Comparison of ENCODE assay signal across 1 cellular context in the genomic region with DNA sequence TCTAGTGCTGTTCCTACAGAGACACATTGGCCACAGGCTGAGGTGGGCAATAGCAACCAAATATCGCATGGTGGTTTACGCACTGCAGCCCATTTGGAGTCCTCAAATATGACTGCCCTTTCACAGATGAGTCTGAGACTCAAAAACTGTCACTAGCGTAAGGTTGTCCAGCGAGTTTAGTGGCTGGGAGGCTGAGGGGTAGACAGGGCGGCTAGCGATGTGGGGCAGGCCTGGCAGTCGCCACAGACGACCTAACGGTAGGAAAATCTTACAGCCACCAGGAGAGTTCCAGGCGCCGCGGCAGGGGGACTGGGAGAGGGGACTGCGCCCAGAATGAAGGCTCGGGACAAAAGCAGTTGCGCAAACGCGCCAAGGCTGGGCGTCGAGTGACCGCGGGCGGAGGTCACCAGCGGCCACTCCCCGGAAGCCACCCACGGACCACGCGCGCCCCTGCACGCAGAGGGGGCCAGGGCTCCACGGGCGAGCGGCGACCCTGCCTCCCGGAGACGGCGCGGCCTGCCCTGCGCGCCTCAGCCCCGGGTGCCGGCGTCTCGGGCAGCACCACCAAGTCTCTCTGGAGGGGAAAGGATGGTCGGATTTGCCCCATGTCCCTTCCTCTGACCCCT.
TF ChIP-seq lines count a peak whose summit lies in the region.

No MANE protein-coding gene starts in this region.

TF ChIP-seq in K562, 482 proteins besides CTCF, POLR2A, EP300 and RAD21 (continued from another document and continues in another):
- TF ChIP-seq, protein P1, sequence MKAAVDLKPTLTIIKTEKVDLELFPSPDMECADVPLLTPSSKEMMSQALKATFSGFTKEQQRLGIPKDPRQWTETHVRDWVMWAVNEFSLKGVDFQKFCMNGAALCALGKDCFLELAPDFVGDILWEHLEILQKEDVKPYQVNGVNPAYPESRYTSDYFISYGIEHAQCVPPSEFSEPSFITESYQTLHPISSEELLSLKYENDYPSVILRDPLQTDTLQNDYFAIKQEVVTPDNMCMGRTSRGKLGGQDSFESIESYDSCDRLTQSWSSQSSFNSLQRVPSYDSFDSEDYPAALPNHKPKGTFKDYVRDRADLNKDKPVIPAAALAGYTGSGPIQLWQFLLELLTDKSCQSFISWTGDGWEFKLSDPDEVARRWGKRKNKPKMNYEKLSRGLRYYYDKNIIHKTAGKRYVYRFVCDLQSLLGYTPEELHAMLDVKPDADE (conservative IDR thresholded peaks at IDR 0.05; ENCODE audit: control insufficient read depth, low read depth, low read length): no peak
- TF ChIP-seq, protein P2, sequence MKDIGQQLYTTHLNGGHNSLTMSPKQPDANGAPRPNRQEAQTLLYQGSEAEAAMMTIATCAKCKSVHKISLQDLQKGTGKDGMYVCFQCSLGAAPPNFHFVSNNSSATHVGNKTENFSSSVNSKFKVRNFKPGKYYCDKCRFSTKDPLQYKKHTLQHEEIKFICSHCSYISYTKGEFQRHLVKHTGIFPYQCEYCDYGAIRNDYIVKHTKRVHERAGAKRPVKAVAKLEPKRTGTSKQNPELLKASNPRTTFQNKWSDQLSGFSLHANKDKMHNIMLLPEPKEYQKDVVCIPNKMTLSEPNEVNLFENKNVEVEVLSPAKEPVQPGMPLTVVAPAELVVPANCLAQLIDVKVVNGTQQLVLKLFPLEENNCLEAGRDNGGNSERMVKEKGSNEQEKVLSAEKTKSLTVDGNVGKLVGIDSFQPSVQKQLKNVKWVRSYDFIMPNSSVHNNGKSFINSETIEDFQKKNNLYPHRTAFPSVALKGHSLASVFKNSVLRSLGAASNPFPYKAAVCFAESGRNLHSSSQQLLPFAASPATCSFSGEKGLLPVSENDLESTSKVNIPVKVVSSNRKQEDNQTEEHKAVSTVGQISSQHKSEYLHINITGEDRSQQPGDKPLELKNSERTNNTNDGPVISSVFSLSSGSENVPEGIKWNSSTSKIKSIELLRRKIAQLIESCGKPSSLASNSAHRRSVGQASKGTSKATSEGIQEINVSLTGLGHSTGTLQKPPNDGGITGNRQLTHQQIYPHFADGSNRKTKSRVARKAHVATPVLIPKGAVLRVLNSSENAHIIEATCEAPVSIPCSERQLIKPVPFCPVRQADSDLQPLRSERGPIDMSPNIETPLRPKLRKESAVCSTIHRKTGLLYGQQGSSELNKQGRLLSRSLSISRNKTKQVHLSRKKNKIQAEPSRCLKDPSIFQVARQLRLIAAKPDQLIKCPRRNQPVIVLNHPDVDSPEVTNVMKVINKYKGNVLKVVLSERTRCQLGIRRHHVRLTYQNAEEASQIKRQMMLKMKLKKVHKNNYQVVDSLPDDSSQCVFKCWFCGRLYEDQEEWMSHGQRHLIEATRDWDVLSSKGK (CRISPR knock-in tag; IDR thresholded peaks at IDR 0.05): no peak
- TF ChIP-seq ZNF212 (CRISPR knock-in tag; IDR thresholded peaks at IDR 0.05) (no peak), CHD1 (IDR thresholded peaks at IDR 0.05; ENCODE audit: low read length) (peak; percentile 47), SAFB2 (IDR thresholded peaks at IDR 0.05; ENCODE audit: borderline replicate concordance, low read depth, low read length, severe bottlenecking) (no peak), JUNB (CRISPR knock-in tag; conservative IDR thresholded peaks at IDR 0.05) (no peak), TEAD2 (tag; IDR thresholded peaks at IDR 0.05) (no peak), EP400 (IDR thresholded peaks at IDR 0.05) (no peak), RBM17 (IDR thresholded peaks at IDR 0.05; ENCODE audit: borderline replicate concordance, low read depth, low read length) (no peak), KHSRP (IDR thresholded peaks at IDR 0.05) (no peak), ATF7 (IDR thresholded peaks at IDR 0.05) (no peak), HCFC1 (IDR thresholded peaks at IDR 0.05; ENCODE audit: low read depth, low read length) (no peak), PHB2 (IDR thresholded peaks at IDR 0.05; ENCODE audit: low read depth) (no peak), ZNF76 (CRISPR knock-in tag; IDR thresholded peaks at IDR 0.05; ENCODE audit: borderline replicate concordance) (no peak), MAFG (tag; conservative IDR thresholded peaks at IDR 0.05) (no peak), CSDE1 (IDR thresholded peaks at IDR 0.05) (no peak), STAT5B (CRISPR knock-in tag; IDR thresholded peaks at IDR 0.05) (no peak), POLR2AphosphoS5 (IDR thresholded peaks at IDR 0.05; ENCODE audit: control insufficient read depth, insufficient read depth, low read depth, low read length) (0 out of 2 replicates have a peak, but pooled peaks have one; percentile 11), NEUROD1 (IDR thresholded peaks at IDR 0.05; ENCODE audit: borderline replicate concordance, low read depth, low read length, partially characterized antibody) (no peak), TARDBP (IDR thresholded peaks at IDR 0.05) (no peak), HDAC3 (IDR thresholded peaks at IDR 0.05; ENCODE audit: borderline replicate concordance, partially characterized antibody) (no peak), TSC22D4 (tag; IDR thresholded peaks at IDR 0.05) (no peak), RBM22 (IDR thresholded peaks at IDR 0.05; ENCODE audit: low read depth, low read length, poor library complexity, severe bottlenecking) (no peak), RBM14 (IDR thresholded peaks at IDR 0.05; ENCODE audit: borderline replicate concordance, insufficient read depth, low read depth, low read length) (no peak), ZFP30 (CRISPR knock-in tag; IDR thresholded peaks at IDR 0.05; ENCODE audit: borderline replicate concordance) (no peak), THRAP3 (IDR thresholded peaks at IDR 0.05; ENCODE audit: borderline replicate concordance) (no peak), MCM5 (IDR thresholded peaks at IDR 0.05; ENCODE audit: low read depth) (no peak), FIP1L1 (IDR thresholded peaks at IDR 0.05; ENCODE audit: low read depth, low read length, poor library complexity, severe bottlenecking) (no peak), ZNF239 (CRISPR knock-in tag; IDR thresholded peaks at IDR 0.05) (no peak; the same call in 1 of the 2 replicates), CEBPG (CRISPR knock-in tag; IDR thresholded peaks at IDR 0.05) (peak; percentile 91), CEBPG (tag; conservative IDR thresholded peaks at IDR 0.05 in 1 of 2, IDR thresholded peaks at IDR 0.05 in 1 of 2) (peak; percentile 92 to 97), HDGF (IDR thresholded peaks at IDR 0.05) (no peak), ZNF77 (CRISPR knock-in tag; IDR thresholded peaks at IDR 0.05) (no peak)
- TF ChIP-seq, protein P3, sequence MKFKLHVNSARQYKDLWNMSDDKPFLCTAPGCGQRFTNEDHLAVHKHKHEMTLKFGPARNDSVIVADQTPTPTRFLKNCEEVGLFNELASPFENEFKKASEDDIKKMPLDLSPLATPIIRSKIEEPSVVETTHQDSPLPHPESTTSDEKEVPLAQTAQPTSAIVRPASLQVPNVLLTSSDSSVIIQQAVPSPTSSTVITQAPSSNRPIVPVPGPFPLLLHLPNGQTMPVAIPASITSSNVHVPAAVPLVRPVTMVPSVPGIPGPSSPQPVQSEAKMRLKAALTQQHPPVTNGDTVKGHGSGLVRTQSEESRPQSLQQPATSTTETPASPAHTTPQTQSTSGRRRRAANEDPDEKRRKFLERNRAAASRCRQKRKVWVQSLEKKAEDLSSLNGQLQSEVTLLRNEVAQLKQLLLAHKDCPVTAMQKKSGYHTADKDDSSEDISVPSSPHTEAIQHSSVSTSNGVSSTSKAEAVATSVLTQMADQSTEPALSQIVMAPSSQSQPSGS (CRISPR knock-in tag; IDR thresholded peaks at IDR 0.05): no peak
- TF ChIP-seq, protein P4, sequence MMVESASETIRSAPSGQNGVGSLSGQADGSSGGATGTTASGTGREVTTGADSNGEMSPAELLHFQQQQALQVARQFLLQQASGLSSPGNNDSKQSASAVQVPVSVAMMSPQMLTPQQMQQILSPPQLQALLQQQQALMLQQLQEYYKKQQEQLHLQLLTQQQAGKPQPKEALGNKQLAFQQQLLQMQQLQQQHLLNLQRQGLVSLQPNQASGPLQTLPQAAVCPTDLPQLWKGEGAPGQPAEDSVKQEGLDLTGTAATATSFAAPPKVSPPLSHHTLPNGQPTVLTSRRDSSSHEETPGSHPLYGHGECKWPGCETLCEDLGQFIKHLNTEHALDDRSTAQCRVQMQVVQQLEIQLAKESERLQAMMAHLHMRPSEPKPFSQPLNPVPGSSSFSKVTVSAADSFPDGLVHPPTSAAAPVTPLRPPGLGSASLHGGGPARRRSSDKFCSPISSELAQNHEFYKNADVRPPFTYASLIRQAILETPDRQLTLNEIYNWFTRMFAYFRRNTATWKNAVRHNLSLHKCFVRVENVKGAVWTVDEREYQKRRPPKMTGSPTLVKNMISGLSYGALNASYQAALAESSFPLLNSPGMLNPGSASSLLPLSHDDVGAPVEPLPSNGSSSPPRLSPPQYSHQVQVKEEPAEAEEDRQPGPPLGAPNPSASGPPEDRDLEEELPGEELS (CRISPR knock-in tag; IDR thresholded peaks at IDR 0.05; ENCODE audit: borderline replicate concordance): no peak
- TF ChIP-seq, protein P5, sequence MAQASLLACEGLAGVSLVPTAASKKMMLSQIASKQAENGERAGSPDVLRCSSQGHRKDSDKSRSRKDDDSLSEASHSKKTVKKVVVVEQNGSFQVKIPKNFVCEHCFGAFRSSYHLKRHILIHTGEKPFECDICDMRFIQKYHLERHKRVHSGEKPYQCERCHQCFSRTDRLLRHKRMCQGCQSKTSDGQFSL (CRISPR knock-in tag; IDR thresholded peaks at IDR 0.05): no peak
- TF ChIP-seq, protein P5 (tag; IDR thresholded peaks at IDR 0.05): no peak; a peak in 1 of 4 replicates
- TF ChIP-seq, protein P6, sequence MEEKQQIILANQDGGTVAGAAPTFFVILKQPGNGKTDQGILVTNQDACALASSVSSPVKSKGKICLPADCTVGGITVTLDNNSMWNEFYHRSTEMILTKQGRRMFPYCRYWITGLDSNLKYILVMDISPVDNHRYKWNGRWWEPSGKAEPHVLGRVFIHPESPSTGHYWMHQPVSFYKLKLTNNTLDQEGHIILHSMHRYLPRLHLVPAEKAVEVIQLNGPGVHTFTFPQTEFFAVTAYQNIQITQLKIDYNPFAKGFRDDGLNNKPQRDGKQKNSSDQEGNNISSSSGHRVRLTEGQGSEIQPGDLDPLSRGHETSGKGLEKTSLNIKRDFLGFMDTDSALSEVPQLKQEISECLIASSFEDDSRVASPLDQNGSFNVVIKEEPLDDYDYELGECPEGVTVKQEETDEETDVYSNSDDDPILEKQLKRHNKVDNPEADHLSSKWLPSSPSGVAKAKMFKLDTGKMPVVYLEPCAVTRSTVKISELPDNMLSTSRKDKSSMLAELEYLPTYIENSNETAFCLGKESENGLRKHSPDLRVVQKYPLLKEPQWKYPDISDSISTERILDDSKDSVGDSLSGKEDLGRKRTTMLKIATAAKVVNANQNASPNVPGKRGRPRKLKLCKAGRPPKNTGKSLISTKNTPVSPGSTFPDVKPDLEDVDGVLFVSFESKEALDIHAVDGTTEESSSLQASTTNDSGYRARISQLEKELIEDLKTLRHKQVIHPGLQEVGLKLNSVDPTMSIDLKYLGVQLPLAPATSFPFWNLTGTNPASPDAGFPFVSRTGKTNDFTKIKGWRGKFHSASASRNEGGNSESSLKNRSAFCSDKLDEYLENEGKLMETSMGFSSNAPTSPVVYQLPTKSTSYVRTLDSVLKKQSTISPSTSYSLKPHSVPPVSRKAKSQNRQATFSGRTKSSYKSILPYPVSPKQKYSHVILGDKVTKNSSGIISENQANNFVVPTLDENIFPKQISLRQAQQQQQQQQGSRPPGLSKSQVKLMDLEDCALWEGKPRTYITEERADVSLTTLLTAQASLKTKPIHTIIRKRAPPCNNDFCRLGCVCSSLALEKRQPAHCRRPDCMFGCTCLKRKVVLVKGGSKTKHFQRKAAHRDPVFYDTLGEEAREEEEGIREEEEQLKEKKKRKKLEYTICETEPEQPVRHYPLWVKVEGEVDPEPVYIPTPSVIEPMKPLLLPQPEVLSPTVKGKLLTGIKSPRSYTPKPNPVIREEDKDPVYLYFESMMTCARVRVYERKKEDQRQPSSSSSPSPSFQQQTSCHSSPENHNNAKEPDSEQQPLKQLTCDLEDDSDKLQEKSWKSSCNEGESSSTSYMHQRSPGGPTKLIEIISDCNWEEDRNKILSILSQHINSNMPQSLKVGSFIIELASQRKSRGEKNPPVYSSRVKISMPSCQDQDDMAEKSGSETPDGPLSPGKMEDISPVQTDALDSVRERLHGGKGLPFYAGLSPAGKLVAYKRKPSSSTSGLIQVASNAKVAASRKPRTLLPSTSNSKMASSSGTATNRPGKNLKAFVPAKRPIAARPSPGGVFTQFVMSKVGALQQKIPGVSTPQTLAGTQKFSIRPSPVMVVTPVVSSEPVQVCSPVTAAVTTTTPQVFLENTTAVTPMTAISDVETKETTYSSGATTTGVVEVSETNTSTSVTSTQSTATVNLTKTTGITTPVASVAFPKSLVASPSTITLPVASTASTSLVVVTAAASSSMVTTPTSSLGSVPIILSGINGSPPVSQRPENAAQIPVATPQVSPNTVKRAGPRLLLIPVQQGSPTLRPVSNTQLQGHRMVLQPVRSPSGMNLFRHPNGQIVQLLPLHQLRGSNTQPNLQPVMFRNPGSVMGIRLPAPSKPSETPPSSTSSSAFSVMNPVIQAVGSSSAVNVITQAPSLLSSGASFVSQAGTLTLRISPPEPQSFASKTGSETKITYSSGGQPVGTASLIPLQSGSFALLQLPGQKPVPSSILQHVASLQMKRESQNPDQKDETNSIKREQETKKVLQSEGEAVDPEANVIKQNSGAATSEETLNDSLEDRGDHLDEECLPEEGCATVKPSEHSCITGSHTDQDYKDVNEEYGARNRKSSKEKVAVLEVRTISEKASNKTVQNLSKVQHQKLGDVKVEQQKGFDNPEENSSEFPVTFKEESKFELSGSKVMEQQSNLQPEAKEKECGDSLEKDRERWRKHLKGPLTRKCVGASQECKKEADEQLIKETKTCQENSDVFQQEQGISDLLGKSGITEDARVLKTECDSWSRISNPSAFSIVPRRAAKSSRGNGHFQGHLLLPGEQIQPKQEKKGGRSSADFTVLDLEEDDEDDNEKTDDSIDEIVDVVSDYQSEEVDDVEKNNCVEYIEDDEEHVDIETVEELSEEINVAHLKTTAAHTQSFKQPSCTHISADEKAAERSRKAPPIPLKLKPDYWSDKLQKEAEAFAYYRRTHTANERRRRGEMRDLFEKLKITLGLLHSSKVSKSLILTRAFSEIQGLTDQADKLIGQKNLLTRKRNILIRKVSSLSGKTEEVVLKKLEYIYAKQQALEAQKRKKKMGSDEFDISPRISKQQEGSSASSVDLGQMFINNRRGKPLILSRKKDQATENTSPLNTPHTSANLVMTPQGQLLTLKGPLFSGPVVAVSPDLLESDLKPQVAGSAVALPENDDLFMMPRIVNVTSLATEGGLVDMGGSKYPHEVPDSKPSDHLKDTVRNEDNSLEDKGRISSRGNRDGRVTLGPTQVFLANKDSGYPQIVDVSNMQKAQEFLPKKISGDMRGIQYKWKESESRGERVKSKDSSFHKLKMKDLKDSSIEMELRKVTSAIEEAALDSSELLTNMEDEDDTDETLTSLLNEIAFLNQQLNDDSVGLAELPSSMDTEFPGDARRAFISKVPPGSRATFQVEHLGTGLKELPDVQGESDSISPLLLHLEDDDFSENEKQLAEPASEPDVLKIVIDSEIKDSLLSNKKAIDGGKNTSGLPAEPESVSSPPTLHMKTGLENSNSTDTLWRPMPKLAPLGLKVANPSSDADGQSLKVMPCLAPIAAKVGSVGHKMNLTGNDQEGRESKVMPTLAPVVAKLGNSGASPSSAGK (IDR thresholded peaks at IDR 0.05): 0 out of 2 replicates have a peak, but pooled peaks have one; percentile 45
